ENCODE assay signal across 10 cellular contexts in genomic region chr4:159051245-159052071, GRCh38. TPM values are rescaled to one million over a fixed set of nuclear protein-coding genes. Genes with fewer than 3 reads are reported as not detected.
DNase-seq lines count a peak whose midpoint lies in the region; ATAC-seq, FAIRE-seq and TF ChIP-seq lines count a peak whose summit lies in the region.
"Had no signal": no experiment of that assay in that cellular context is flagged by ENCODE, and none has a peak within 500 bp of the region (broad histone marks: within the 10 kb centered on the region; RNA-seq: fewer than 3 reads in every experiment).

No MANE protein-coding gene starts in this region.

- H3K4me2 ChIP-seq in Karpas-422 (ENCODE audit: low read depth, low read length, poor library complexity, severe bottlenecking) = peak overlapping the region; percentile 13

- no peaks in the 10 kb centered on the region for H3K9me3 Mint-ChIP-seq in activated CD4-positive, alpha-beta T cell treated with anti-CD3 and anti-CD28 coated beads for 36 hours (ENCODE audit: low read depth)

- TF ChIP-seq CTCF in pancreas (IDR thresholded peaks at IDR 0.05) = no peak

- peaks cover 8% of the 10 kb centered on the region for H3K27me3 Mint-ChIP-seq in activated CD4-positive, alpha-beta T cell treated with anti-CD3 and anti-CD28 coated beads for 36 hours

- H3K9me3 ChIP-seq in Karpas-422 (ENCODE audit: low read length) (no peaks in the 10 kb centered on the region), small intestine (ENCODE audit: control insufficient read depth, low read depth) (no peaks in the 10 kb centered on the region), pancreas (no peaks in the 10 kb centered on the region)
- H3K9me3 ChIP-seq: thoracic aorta had no signal

- H3K79me2 ChIP-seq in Karpas-422 (ENCODE audit: low read length) = no peaks in the 10 kb centered on the region

- H3K4me1 ChIP-seq in Karpas-422 (ENCODE audit: low read length) = peaks cover 19% of the 10 kb centered on the region
- no peaks in the 10 kb centered on the region for H3K4me1 ChIP-seq in small intestine (ENCODE audit: control insufficient read depth in 2 of 2, insufficient read depth in 1 of 2, low read depth in 1 of 2, low read length in 1 of 2)
- H3K4me1 ChIP-seq in pancreas = no peaks in the 10 kb centered on the region

- no peak for DNase-seq in activated CD4-positive, alpha-beta T cell treated with anti-CD3 and anti-CD28 coated beads for 36 hours
- no peak for DNase-seq in activated CD4-positive, alpha-beta T cell treated with anti-CD3 and anti-CD28 coated beads for 48 hours
- DNase-seq in Karpas-422 = no peak
- DNase-seq in small intestine = peak; percentile 10
- DNase-seq in sciatic nerve (ENCODE audit: low spot score) = no peak
- no peak for DNase-seq in pancreas
- DNase-seq in CD1c-positive myeloid dendritic cell (ENCODE audit: extremely low spot score) = no peak
- DNase-seq: SHP77 had no signal

- no peak overlapping the region for H3K9ac ChIP-seq in Karpas-422 (ENCODE audit: low read length)

- H3K27me3 ChIP-seq in Karpas-422 (ENCODE audit: low read length) (no peaks in the 10 kb centered on the region), small intestine (ENCODE audit: control insufficient read depth in 2 of 2, insufficient read depth in 2 of 2, low read length in 2 of 2) (no peaks in the 10 kb centered on the region), pancreas (no peaks in the 10 kb centered on the region)

- no peak overlapping the region for H3K4me3 Mint-ChIP-seq in activated CD4-positive, alpha-beta T cell treated with anti-CD3 and anti-CD28 coated beads for 36 hours

- no peaks in the 10 kb centered on the region for H4K20me1 ChIP-seq in Karpas-422 (ENCODE audit: insufficient read depth, low read depth, low read length)

- no peak overlapping the region for H3K27ac Mint-ChIP-seq in activated CD4-positive, alpha-beta T cell treated with anti-CD3 and anti-CD28 coated beads for 36 hours

- H3K4me3 ChIP-seq in Karpas-422 (ENCODE audit: low read length) (no peak overlapping the region), small intestine (ENCODE audit: low read depth in 1 of 2, low read length in 2 of 2) (no peak overlapping the region), pancreas (no peak overlapping the region)
- H3K4me3 ChIP-seq: thoracic aorta had no signal

- H3K9me2 ChIP-seq in Karpas-422 (replicated peaks; ENCODE audit: insufficient read depth, low read length) = no peaks in the 10 kb centered on the region

- H3K27ac ChIP-seq in Karpas-422 (ENCODE audit: low read length) (no peak overlapping the region), small intestine (ENCODE audit: low read depth in 1 of 2, low read length in 1 of 2) (no peak overlapping the region), pancreas (no peak overlapping the region)
- H3K27ac ChIP-seq: thoracic aorta had no signal

- FAIRE-seq in small intestine (lab: Jason Lieb, UNC) (no peak), pancreas (lab: Jason Lieb, UNC) (no peak)

- H3K36me3 ChIP-seq in Karpas-422 (ENCODE audit: insufficient read depth, low read length) (no peaks in the 10 kb centered on the region), small intestine (ENCODE audit: control insufficient read depth in 2 of 2, insufficient read depth in 2 of 2, low read length in 2 of 2) (no peaks in the 10 kb centered on the region), pancreas (no peaks in the 10 kb centered on the region)
- H3K36me3 ChIP-seq: thoracic aorta had no signal

- WGBS in small intestine, 3 donors = 36 to 42% (median 41%) methylated on average over 7 of the region's 7 CpGs
- 55 to 57% methylated on average over 7 of the region's 7 CpGs for WGBS in pancreas, 2 donors

- ATAC-seq in activated CD4-positive, alpha-beta T cell treated with anti-CD3 and anti-CD28 coated beads for 36 hours = peak; percentile 51
- ATAC-seq in HG02642 (IDR thresholded peaks at IDR 0.05; ENCODE audit: poor library complexity, unreplicated experiment) (peak; percentile 87), sciatic nerve (no peak), pancreas (no peak)

- no peak overlapping the region for H2AFZ ChIP-seq in Karpas-422 (ENCODE audit: low read length)

- peaks cover 20% of the 10 kb centered on the region for H3K4me1 Mint-ChIP-seq in activated CD4-positive, alpha-beta T cell treated with anti-CD3 and anti-CD28 coated beads for 36 hours

- POLR2A ChIA-PET in activated CD4-positive, alpha-beta T cell treated with anti-CD3 and anti-CD28 coated beads for 36 hours (lab: Charles Lee) = no interaction called here

- no peaks in the 10 kb centered on the region for H3K36me3 Mint-ChIP-seq in activated CD4-positive, alpha-beta T cell treated with anti-CD3 and anti-CD28 coated beads for 36 hours (ENCODE audit: low read depth)

- intact Hi-C loops in activated CD4-positive, alpha-beta T cell treated with anti-CD3 and anti-CD28 coated beads for 36 hours (cut with DNase I, micrococcal nuclease) = no loop called here
- intact Hi-C loops in sciatic nerve (cut with DNase I) (no loop called here), pancreas (cut with DNase I) (no loop called here)

- CTCF ChIA-PET in activated CD4-positive, alpha-beta T cell treated with anti-CD3 and anti-CD28 coated beads for 36 hours (lab: Charles Lee) = interaction anchor here (0.6 to 1.0 kb wide), 2 partner anchors 30 to 176 kb away, joined by 3 to 4 read pairs; no protein-coding TSS in a partner anchor

RNA-seq across cellular contexts. Expression of gene RAPGEF2, which starts 51.4 kb away (rescaled TPM):
- 10 to 100 TPM; 18.5 to 20.2 TPM for total RNA-seq in activated CD4-positive, alpha-beta T cell treated with anti-CD3 and anti-CD28 coated beads for 36 hours
- total RNA-seq in Karpas-422 (2014; rRNA removed; shearing (Covaris generic); ENCODE audit: low replicate concordance) = 5.4 and 7.3 TPM in 2 replicates
- 10 to 100 TPM in 2 of 3 donors, 1 to 10 TPM in 1; 7.6 to 13.5 (median 10.1) TPM for polyA plus RNA-seq in small intestine
- total RNA-seq in sciatic nerve = 74.0 TPM
- total RNA-seq in pancreas = 10 to 100 TPM; 10.9 to 27.5 (median 15.0) TPM
- polyA plus RNA-seq in pancreas = 1 to 10 TPM; 4.3 to 8.2 TPM

Comparison
In these comparisons a context has a peak if more than half of its experiments do, and no peak if none do; other contexts are left out.
1. ATAC-seq: peak in activated CD4-positive, alpha-beta T cell treated with anti-CD3 and anti-CD28 coated beads for 36 hours (single experiment) and HG02642 (single experiment); none in sciatic nerve (single experiment) and pancreas (0 of 4).